38 cellular contexts compared by ENCODE assay signal in genomic region chr18:38565513-38565912, GRCh38.
"Had no signal": no experiment of that assay in that cellular context is flagged by ENCODE, and none has a peak within 500 bp of the region (broad histone marks: within the 10 kb centered on the region; RNA-seq: fewer than 3 reads in every experiment).

No MANE protein-coding gene starts in this region.

- H3K9me3 ChIP-seq: adrenal gland, ascending aorta, body of pancreas, breast epithelium had no signal

- H3K4me1 Mint-ChIP-seq: activated naive CD4-positive, alpha-beta T cell treated with anti-CD3 and anti-CD28 coated beads, Interleukin-2, amount 10 ng/mL, durations not matched to agents 7 days and 5 days; activated naive CD4-positive, alpha-beta T cell treated with anti-CD3 and anti-CD28 coated beads, Interleukin-2, amount 50 U/mL, for 24 hours; activated naive CD8-positive, alpha-beta T cell treated with anti-CD3 and anti-CD28 coated beads, Interleukin-2, amount 10 ng/mL, durations not matched to agents 7 days and 5 days; activated T-helper 17 cell treated with anti-CD3 and anti-CD28 coated beads, Interleukin-2, amount 50 U/mL, for 72 hours; brain; central memory CD8-positive, alpha-beta T cell had no signal

- H3K9me3 Mint-ChIP-seq: activated naive CD4-positive, alpha-beta T cell treated with anti-CD3 and anti-CD28 coated beads, Interleukin-2, amount 50 U/mL, for 24 hours had no signal

- H3K27me3 ChIP-seq: adrenal gland, ascending aorta, body of pancreas, brain microvascular endothelial cell, breast epithelium, cardiac muscle cell had no signal

- H3K4me1 ChIP-seq: adrenal gland, ascending aorta, body of pancreas, breast epithelium had no signal

- ATAC-seq: activated naive CD8-positive, alpha-beta T cell treated with anti-CD3 and anti-CD28 coated beads, Interleukin-2, amount 50 U/mL, for 24 hours; activated T-cell treated with anti-CD3 and anti-CD28 coated beads, Interleukin-2, amount 50 U/mL, for 4 hours; activated T-cell treated with anti-CD3 and anti-CD28 coated beads, Interleukin-2, amount 50 U/mL, for 72 hours; activated T-helper 17 cell treated with anti-CD3 and anti-CD28 coated beads, Interleukin-2, amount 50 U/mL, for 72 hours; body of pancreas had no signal

- H3K27ac Mint-ChIP-seq: activated naive CD4-positive, alpha-beta T cell treated with anti-CD3 and anti-CD28 coated beads for 36 hours; activated naive CD4-positive, alpha-beta T cell treated with anti-CD3 and anti-CD28 coated beads, Interleukin-2, amount 10 ng/mL, durations not matched to agents 7 days and 5 days; activated naive CD8-positive, alpha-beta T cell; activated naive CD8-positive, alpha-beta T cell treated with anti-CD3 and anti-CD28 coated beads for 36 hours; activated naive CD8-positive, alpha-beta T cell treated with anti-CD3 and anti-CD28 coated beads, Interleukin-2, amount 10 ng/mL, durations not matched to agents 7 days and 5 days; activated naive CD8-positive, alpha-beta T cell treated with anti-CD3 and anti-CD28 coated beads, Interleukin-2, amount 50 U/mL, for 24 hours; activated T-cell treated with anti-CD3 and anti-CD28 coated beads, Interleukin-2, amount 50 U/mL, for 24 hours; activated T-cell treated with anti-CD3 and anti-CD28 coated beads, Interleukin-2, amount 50 U/mL, for 72 hours; activated T-helper 1 cell treated with anti-CD3 and anti-CD28 coated beads, Interleukin-12 subunit alpha, Interleukin-12 subunit beta, Interleukin-2, Interleukin-4 antibody, amounts not matched to agents 30 ng/mL and 10 ng/mL and 1 ng/mL, durations not matched to agents 14 hours and 24 hours and 36 hours; activated T-helper 17 cell treated with anti-CD3 and anti-CD28 coated beads, Interleukin-2, amount 50 U/mL, for 72 hours; activated T-helper 2 cell treated with anti-CD3 and anti-CD28 coated beads, Interferon-gamma antibody, Interleukin-2, Interleukin-4, amounts not matched to agents 10 μg/mL and 5 μg/mL and 100 μg/mL, durations not matched to agents 14 hours and 24 hours and 36 hours; brain had no signal

- H3K27ac ChIP-seq: adrenal gland, ascending aorta, body of pancreas, brain microvascular endothelial cell, breast epithelium, cardiac muscle cell had no signal

- DNase-seq: activated effector memory CD4-positive, alpha-beta T cell treated with anti-CD3 and anti-CD28 coated beads, Interleukin-2, amount 50 U/mL, for 16 hours; activated effector memory CD4-positive, alpha-beta T cell treated with Interleukin-2 at 50 U/mL for 16 hours; activated gamma-delta T cell; activated gamma-delta T cell treated with Interleukin-2 at 50 U/mL for 16 hours; activated naive CD4-positive, alpha-beta T cell; activated naive CD4-positive, alpha-beta T cell treated with anti-CD3 and anti-CD28 coated beads for 36 hours; activated naive CD4-positive, alpha-beta T cell treated with anti-CD3 and anti-CD28 coated beads, Interleukin-2, amount 10 ng/mL, durations not matched to agents 7 days and 5 days; activated naive CD4-positive, alpha-beta T cell treated with anti-CD3 and anti-CD28 coated beads, Interleukin-2, amount 50 U/mL, for 16 hours; activated naive CD4-positive, alpha-beta T cell treated with Interleukin-2 at 50 U/mL for 16 hours; activated naive CD8-positive, alpha-beta T cell treated with anti-CD3 and anti-CD28 coated beads for 36 hours; activated naive CD8-positive, alpha-beta T cell treated with anti-CD3 and anti-CD28 coated beads, Interleukin-2, amount 10 ng/mL, durations not matched to agents 7 days and 5 days; activated naive CD8-positive, alpha-beta T cell treated with anti-CD3 and anti-CD28 coated beads, Interleukin-2, amount 50 U/mL, for 24 hours; activated T-cell treated with anti-CD3 and anti-CD28 coated beads, Interleukin-2, amount 50 U/mL, for 24 hours; activated T-cell treated with anti-CD3 and anti-CD28 coated beads, Interleukin-2, amount 50 U/mL, for 4 hours; activated T-cell treated with anti-CD3 and anti-CD28 coated beads, Interleukin-2, amount 50 U/mL, for 48 hours; activated T-cell treated with anti-CD3 and anti-CD28 coated beads, Interleukin-2, amount 50 U/mL, for 72 hours; adrenal gland; amniotic stem cell; amygdala; anterior cingulate cortex; aorta; body of pancreas; brain microvascular endothelial cell; caudate nucleus; central memory CD4-positive, alpha-beta T cell; cerebellar nuclear complex had no signal

- H3K36me3 Mint-ChIP-seq: activated naive CD4-positive, alpha-beta T cell treated with anti-CD3 and anti-CD28 coated beads, Interleukin-2, amount 10 ng/mL, durations not matched to agents 7 days and 5 days; activated naive CD4-positive, alpha-beta T cell treated with anti-CD3 and anti-CD28 coated beads, Interleukin-2, amount 50 U/mL, for 24 hours; activated naive CD8-positive, alpha-beta T cell; activated naive CD8-positive, alpha-beta T cell treated with anti-CD3 and anti-CD28 coated beads for 36 hours; activated naive CD8-positive, alpha-beta T cell treated with anti-CD3 and anti-CD28 coated beads, Interleukin-2, amount 10 ng/mL, durations not matched to agents 7 days and 5 days; brain had no signal

- FAIRE-seq: astrocyte, bronchial epithelial cell had no signal

- H3K4me3 Mint-ChIP-seq: activated naive CD4-positive, alpha-beta T cell treated with anti-CD3 and anti-CD28 coated beads for 36 hours; activated naive CD4-positive, alpha-beta T cell treated with anti-CD3 and anti-CD28 coated beads, Interleukin-2, amount 10 ng/mL, durations not matched to agents 7 days and 5 days; activated naive CD4-positive, alpha-beta T cell treated with anti-CD3 and anti-CD28 coated beads, Interleukin-2, amount 50 U/mL, for 24 hours; activated naive CD8-positive, alpha-beta T cell; activated naive CD8-positive, alpha-beta T cell treated with anti-CD3 and anti-CD28 coated beads for 36 hours; activated naive CD8-positive, alpha-beta T cell treated with anti-CD3 and anti-CD28 coated beads, Interleukin-2, amount 10 ng/mL, durations not matched to agents 7 days and 5 days; activated naive CD8-positive, alpha-beta T cell treated with anti-CD3 and anti-CD28 coated beads, Interleukin-2, amount 50 U/mL, for 24 hours; activated T-cell treated with anti-CD3 and anti-CD28 coated beads, Interleukin-2, amount 50 U/mL, for 24 hours; activated T-cell treated with anti-CD3 and anti-CD28 coated beads, Interleukin-2, amount 50 U/mL, for 4 hours; activated T-cell treated with anti-CD3 and anti-CD28 coated beads, Interleukin-2, amount 50 U/mL, for 72 hours; activated T-helper 1 cell treated with anti-CD3 and anti-CD28 coated beads, Interleukin-12 subunit alpha, Interleukin-12 subunit beta, Interleukin-2, Interleukin-4 antibody, amounts not matched to agents 30 ng/mL and 10 ng/mL and 1 ng/mL, durations not matched to agents 14 hours and 24 hours and 36 hours; activated T-helper 17 cell treated with anti-CD3 and anti-CD28 coated beads, Interleukin-2, amount 50 U/mL, for 72 hours; brain; central memory CD8-positive, alpha-beta T cell had no signal

- H3K4me3 ChIP-seq: adrenal gland, ascending aorta, body of pancreas, breast epithelium, cardiac muscle cell had no signal

- H3K27me3 Mint-ChIP-seq: activated naive CD4-positive, alpha-beta T cell treated with anti-CD3 and anti-CD28 coated beads, Interleukin-2, amount 10 ng/mL, durations not matched to agents 7 days and 5 days; activated naive CD4-positive, alpha-beta T cell treated with anti-CD3 and anti-CD28 coated beads, Interleukin-2, amount 50 U/mL, for 24 hours; activated naive CD8-positive, alpha-beta T cell treated with anti-CD3 and anti-CD28 coated beads for 36 hours; activated T-cell treated with anti-CD3 and anti-CD28 coated beads, Interleukin-2, amount 50 U/mL, for 24 hours; activated T-helper 17 cell treated with anti-CD3 and anti-CD28 coated beads, Interleukin-2, amount 50 U/mL, for 72 hours; central memory CD8-positive, alpha-beta T cell had no signal

- H3K36me3 ChIP-seq: adrenal gland, ascending aorta, brain microvascular endothelial cell, breast epithelium, cardiac muscle cell had no signal
